8 cellular contexts compared by ENCODE assay signal in the genomic region with DNA sequence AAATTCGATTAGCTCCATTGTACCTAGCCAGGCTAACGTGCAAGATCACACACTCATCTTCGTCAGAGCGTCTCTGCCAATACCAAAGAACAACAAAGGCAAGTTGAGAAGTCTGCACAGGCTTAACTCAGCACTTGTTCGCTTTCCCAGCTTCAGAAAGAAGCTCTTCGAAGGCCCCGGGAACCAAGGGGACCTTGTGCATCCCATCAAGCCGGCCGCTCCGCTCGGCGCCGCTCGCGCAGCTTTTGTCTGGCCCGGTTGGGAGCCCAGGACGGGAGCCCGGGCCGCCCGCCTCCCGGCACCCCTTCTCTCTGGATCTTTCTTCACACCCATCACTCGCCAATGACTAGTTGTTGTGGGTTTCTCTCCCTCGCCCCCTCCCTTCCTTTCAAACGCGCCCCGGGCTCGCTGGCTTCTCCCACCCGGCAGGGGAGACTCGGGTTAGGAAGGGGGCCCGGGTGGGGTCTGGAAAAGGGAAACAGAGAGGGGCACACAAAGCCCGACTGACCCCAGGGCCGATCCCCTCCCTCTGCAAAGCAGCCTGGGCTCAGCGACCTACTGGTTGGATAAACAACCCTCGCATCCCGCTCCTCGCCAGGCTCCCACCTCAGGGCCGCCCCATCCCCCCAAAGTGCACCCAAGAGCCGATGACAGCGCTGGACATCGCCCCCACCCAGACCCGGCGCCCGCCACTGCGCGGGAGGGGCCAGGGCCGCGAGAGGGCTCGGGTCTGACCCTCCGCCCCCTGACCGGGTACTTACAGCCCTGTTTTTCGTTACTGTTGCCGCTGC. TPM values are rescaled to one million over a fixed set of nuclear protein-coding genes. Genes with fewer than 3 reads are reported as not detected.
DNase-seq lines count a peak whose midpoint lies in the region; ATAC-seq and TF ChIP-seq lines count a peak whose summit lies in the region.

No MANE protein-coding gene starts in this region.

- H3K27me3 ChIP-seq in ascending aorta: no peaks in the 10 kb centered on the region
- H3K27me3 ChIP-seq in hepatocyte: no peaks in the 10 kb centered on the region

- H3K36me3 ChIP-seq in ascending aorta (no peaks in the 10 kb centered on the region), hepatocyte (replicated peaks; ENCODE audit: insufficient read depth, low read depth) (no peaks in the 10 kb centered on the region)

- peak overlapping the region; percentile 88 to 96 for H3K27ac ChIP-seq in ascending aorta
- peak overlapping the region; percentile 96 for H3K27ac ChIP-seq in hepatocyte

- H3K9me3 ChIP-seq in ascending aorta (no peaks in the 10 kb centered on the region), hepatocyte (ENCODE audit: low read depth) (no peaks in the 10 kb centered on the region)

- no peaks in the 10 kb centered on the region for H3K9me2 ChIP-seq in hepatocyte (replicated peaks; ENCODE audit: insufficient read depth)

- intact Hi-C loops in ascending aorta (cut with DNase I): loop anchor here (1.0 to 10.0 kb wide), 4 partner anchors 87 to 1394 kb away; a partner anchor contains a TSS

- peaks cover 66% of the 10 kb centered on the region for H3K79me2 ChIP-seq in hepatocyte

- DNase-seq in D341Med (ENCODE audit: low spot score): peak; percentile 55
- peak; percentile 34 for DNase-seq in HuH-7 (ENCODE audit: low spot score)
- peak; percentile 18 to 77 (median 34) for DNase-seq in T-helper 2 cell
- DNase-seq in ascending aorta (ENCODE audit: low spot score in 2 of 2): peak; percentile 22 to 79
- DNase-seq in hepatocyte (ENCODE audit: low spot score): peak; percentile 76
- DNase-seq in retinal pigment epithelial cell (ENCODE audit: low read depth): no peak
- DNase-seq in NCI-H446 treated with DMSO at 0.1 percent for 48 hours (lab: John Stamatoyannopoulos, UW): no peak

- H3K4me2 ChIP-seq in hepatocyte: peak overlapping the region; percentile 82

- under 1% methylated on average over 36 of the region's 52 CpGs for WGBS in hepatocyte (ENCODE audit: low lambda C conversion rate, missing lambda C conversion rate)

- no peak for TF ChIP-seq CTCF in ascending aorta (IDR thresholded peaks at IDR 0.05)
- no peak for TF ChIP-seq CTCF in hepatocyte (IDR thresholded peaks at IDR 0.05; ENCODE audit: poor library complexity)
- no peak for TF ChIP-seq CTCF in retinal pigment epithelial cell (conservative IDR thresholded peaks at IDR 0.05; ENCODE audit: low read depth, low read length)

- H3K4me1 ChIP-seq in ascending aorta: peaks cover 0 to 14% of the 10 kb centered on the region in 2 donors
- H3K4me1 ChIP-seq in hepatocyte (ENCODE audit: insufficient read depth): peaks cover 14% of the 10 kb centered on the region

- H2AFZ ChIP-seq in hepatocyte: peak overlapping the region; percentile 95

- H3K4me3 ChIP-seq in ascending aorta (peak overlapping the region; percentile 54 to 84), hepatocyte (peak overlapping the region; percentile 95), retinal pigment epithelial cell (ENCODE audit: low read length) (peak overlapping the region; percentile 61)

- ATAC-seq in GM21423 (IDR thresholded peaks at IDR 0.05; ENCODE audit: unreplicated experiment): peak; percentile 35

- H4K20me1 ChIP-seq in hepatocyte (ENCODE audit: insufficient read depth, poor library complexity, severe bottlenecking): peaks cover 14% of the 10 kb centered on the region

RNA-seq across cellular contexts. Expression of a gene that starts 0.5 kb away (rescaled TPM):
- total RNA-seq in ascending aorta (78.0 TPM), hepatocyte (45.9 and 68.0 TPM in 2 replicates)
- polyA plus RNA-seq in hepatocyte: 18.9 and 20.1 TPM in 2 replicates

Comparison
In these comparisons a context has a peak if more than half of its experiments do, and no peak if none do; other contexts are left out.
1. DNase-seq: peak in D341Med (single experiment), HuH-7 (single experiment), T-helper 2 cell (5 of 5), ascending aorta (2 of 2) and hepatocyte (single experiment); none in retinal pigment epithelial cell (single experiment) and NCI-H446 treated with DMSO at 0.1 percent for 48 hours (single experiment).
2. Peak in every context shown above with its lines, with median percentiles within 50 percentile points of each other: H3K4me3 ChIP-seq.